In the genomic region with DNA sequence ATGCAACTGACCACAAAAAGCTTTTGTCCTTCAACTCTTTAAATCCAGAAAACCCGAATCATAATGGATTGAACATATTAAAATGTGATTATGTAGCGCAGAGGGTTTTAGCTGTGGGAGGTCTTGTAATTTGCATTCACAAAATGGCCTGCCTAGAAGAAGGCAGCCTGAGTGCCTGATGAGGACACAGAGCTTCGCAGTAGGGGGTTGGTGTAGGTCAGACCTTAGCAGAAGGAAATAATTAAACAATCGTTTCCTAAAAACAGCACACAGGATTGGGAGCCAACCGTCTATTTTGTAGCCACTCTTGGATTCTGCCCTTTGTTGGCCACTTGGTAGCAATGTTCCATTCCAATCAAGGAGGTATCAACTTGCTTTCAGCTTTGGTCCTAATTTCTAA, we compare ENCODE assay signal across 21 cellular contexts.
A peak's percentile ranks its signal among the peaks of the same experiment; 100 is the strongest.
DNase-seq lines count a peak whose midpoint lies in the region; ATAC-seq lines count a peak whose summit lies in the region.
"Had no signal": no experiment of that assay in that cellular context is flagged by ENCODE, and none has a peak within 500 bp of the region (broad histone marks: within the 10 kb centered on the region; RNA-seq: fewer than 3 reads in every experiment).

No MANE protein-coding gene starts in this region.

- H3K27ac ChIP-seq in mesenchymal stem cell (ENCODE audit: low read length, poor library complexity, severe bottlenecking), result no peak overlapping the region

- no peak overlapping the region for H2BK120ac ChIP-seq in mesenchymal stem cell (ENCODE audit: low read depth, low read length)

- ATAC-seq in GM19351 (IDR thresholded peaks at IDR 0.05; ENCODE audit: unreplicated experiment), result no peak
- ATAC-seq: Panc1 had no signal

- no peak overlapping the region for H3K23ac ChIP-seq in mesenchymal stem cell (ENCODE audit: low read length in 2 of 2)

- no peaks in the 10 kb centered on the region for H3K9me3 ChIP-seq in mesenchymal stem cell (ENCODE audit: control insufficient read depth, low read length)

- H3K4me3 ChIP-seq in mesenchymal stem cell (ENCODE audit: insufficient read depth in 1 of 2, low read depth in 1 of 2, low read length in 2 of 2), result no peak overlapping the region

- DNase-seq in NCI-H1417 (lab: John Stamatoyannopoulos, UW) (peak in 2 of 3 experiments; percentile 22 to 53), NCI-H1417 treated with DMSO at 0.1 percent for 48 hours (lab: John Stamatoyannopoulos, UW) (no peak), NCI-H146 treated with DMSO at 0.1 percent for 48 hours (lab: John Stamatoyannopoulos, UW; ENCODE audit: unreplicated experiment) (peak; percentile 56), cerebellar cortex (ENCODE audit: low spot score) (peak; percentile 76), retina (peak; percentile 28), mesenchymal stem cell (no peak), LoVo (ENCODE audit: low spot score) (no peak)
- DNase-seq: 8988T; AML-193; Calu3; CD8-positive, alpha-beta memory T cell; HCEC 1CT; KG1; NCI-H2029; NCI-H2171; NCI-H446; NCI-H526; SIG-M5; T-helper 1 cell had no signal

- no peaks in the 10 kb centered on the region for H3K36me3 ChIP-seq in mesenchymal stem cell (ENCODE audit: control insufficient read depth in 1 of 2, insufficient read depth in 2 of 2, low read depth in 1 of 2, low read length in 2 of 2)

- no peaks in the 10 kb centered on the region for H3K79me1 ChIP-seq in mesenchymal stem cell (replicated peaks; ENCODE audit: low read length, poor library complexity, severe bottlenecking)

- no peak overlapping the region for H3K14ac ChIP-seq in mesenchymal stem cell (ENCODE audit: low read length in 2 of 2)

- H2BK15ac ChIP-seq in mesenchymal stem cell (ENCODE audit: low read depth, poor library complexity, severe bottlenecking), result no peak overlapping the region

- H3K4ac ChIP-seq in mesenchymal stem cell (ENCODE audit: low read depth in 1 of 2, low read length in 2 of 2), result no peak overlapping the region

- H2BK12ac ChIP-seq in mesenchymal stem cell (ENCODE audit: low read length in 2 of 2), result no peak overlapping the region

- H3K9ac ChIP-seq in mesenchymal stem cell (ENCODE audit: low read length), result no peak overlapping the region

- H3K4me2 ChIP-seq in mesenchymal stem cell (ENCODE audit: low read length, poor library complexity, severe bottlenecking), result no peak overlapping the region

- no peak overlapping the region for H2AK5ac ChIP-seq in mesenchymal stem cell (ENCODE audit: low read length, severe bottlenecking)

- WGBS in mesenchymal stem cell, result 84% methylated on average over 5 of the region's 5 CpGs

- H3K27me3 ChIP-seq in mesenchymal stem cell (ENCODE audit: control insufficient read depth in 1 of 2, insufficient read depth in 1 of 2, low read length in 2 of 2), result peaks cover 0 to 9% of the 10 kb centered on the region in 2 experiments

- no peak overlapping the region for H2BK5ac ChIP-seq in mesenchymal stem cell (ENCODE audit: low read depth, low read length, poor library complexity, severe bottlenecking)

- no peak overlapping the region for H4K8ac ChIP-seq in mesenchymal stem cell (ENCODE audit: low read length)

- H4K91ac ChIP-seq in mesenchymal stem cell (ENCODE audit: low read length), result no peak overlapping the region

- H2AFZ ChIP-seq in mesenchymal stem cell (ENCODE audit: low read depth, low read length), result no peak overlapping the region

- H3K4me1 ChIP-seq in mesenchymal stem cell (ENCODE audit: control insufficient read depth, insufficient read depth, low read depth, low read length), result no peaks in the 10 kb centered on the region

- H3K18ac ChIP-seq in mesenchymal stem cell (ENCODE audit: low read depth in 1 of 2, low read length in 2 of 2), result no peak overlapping the region

Comparison
In these comparisons a context has a peak if more than half of its experiments do, and no peak if none do; other contexts are left out.
1. DNase-seq: peak in NCI-H1417 (2 of 3), NCI-H146 treated with DMSO at 0.1 percent for 48 hours (single experiment), cerebellar cortex (single experiment) and retina (single experiment); none in NCI-H1417 treated with DMSO at 0.1 percent for 48 hours (single experiment), mesenchymal stem cell (single experiment) and LoVo (single experiment).